25 cellular contexts compared by ENCODE assay signal in the genomic region with DNA sequence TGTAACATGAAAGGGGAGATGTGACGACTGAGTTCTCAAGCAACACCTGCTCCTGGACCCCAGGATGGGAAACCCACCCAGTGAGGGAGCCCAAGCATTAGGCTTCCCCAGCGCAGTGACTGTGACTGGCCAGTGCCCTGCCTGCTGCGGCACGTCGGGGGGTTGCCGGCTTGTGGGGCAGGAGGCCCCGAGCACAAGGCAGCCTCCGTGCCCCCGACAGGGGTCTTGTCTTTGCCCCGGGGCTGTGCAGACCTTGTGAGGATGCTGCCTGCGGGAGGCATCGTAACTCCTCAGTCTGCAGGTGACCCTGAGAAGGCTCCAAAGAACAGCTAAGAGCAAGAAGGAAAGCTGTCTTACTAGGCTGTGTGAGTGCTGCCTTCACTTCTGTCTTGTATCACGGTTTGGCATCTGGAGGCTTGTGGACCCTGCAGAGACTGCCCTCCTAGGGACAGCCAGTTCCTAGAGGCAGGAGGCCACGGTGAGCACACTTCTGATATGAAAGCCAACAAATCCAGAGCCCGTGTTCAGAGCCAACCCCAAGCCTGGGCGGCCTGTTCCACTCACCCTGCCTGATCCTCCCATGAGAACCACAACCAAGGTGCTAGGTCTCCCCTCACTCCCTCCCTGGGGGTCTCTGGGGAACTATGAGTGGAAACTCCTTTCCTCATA. TPM values are rescaled to one million over a fixed set of nuclear protein-coding genes. Genes with fewer than 3 reads are reported as not detected.
A peak's percentile ranks its signal among the peaks of the same experiment; 100 is the strongest.
DNase-seq lines count a peak whose midpoint lies in the region; ATAC-seq and TF ChIP-seq lines count a peak whose summit lies in the region.
"Had no signal": no experiment of that assay in that cellular context is flagged by ENCODE, and none has a peak within 500 bp of the region (broad histone marks: within the 10 kb centered on the region; RNA-seq: fewer than 3 reads in every experiment).

No MANE protein-coding gene starts in this region.

- no peak overlapping the region for H3K4me3 Mint-ChIP-seq in activated T-cell treated with anti-CD3 and anti-CD28 coated beads, Interleukin-2, amount 50 U/mL, for 24 hours
- no peak overlapping the region for H3K4me3 Mint-ChIP-seq in activated T-cell treated with anti-CD3 and anti-CD28 coated beads, Interleukin-2, amount 50 U/mL, for 72 hours
- H3K4me3 Mint-ChIP-seq: activated CD4-positive, alpha-beta memory T cell treated with anti-CD3 and anti-CD28 coated beads, Interleukin-2, amount 10 ng/mL, durations not matched to agents 7 days and 5 days; brain; stimulated activated naive CD8-positive, alpha-beta T cell treated with anti-CD3 and anti-CD28 coated beads, Interleukin-15, Interleukin-2, amounts not matched to agents 100 ng/mL and 50 ng/mL, for 24 hours had no signal

- H2BK20ac ChIP-seq in IMR-90 (ENCODE audit: low read depth, low read length), result no peak overlapping the region

- no peak for TF ChIP-seq RAD21 in IMR-90 (IDR thresholded peaks at IDR 0.05; ENCODE audit: low read length)

- no peak overlapping the region for H2BK120ac ChIP-seq in IMR-90 (ENCODE audit: low read depth, low read length)

- CTCF ChIA-PET in IMR-90 (lab: Yijun Ruan, JAX), result no interaction called here

- no peak overlapping the region for H3K18ac ChIP-seq in IMR-90 (ENCODE audit: low read depth, low read length)

- H3K4me1 ChIP-seq in IMR-90 (ENCODE audit: control insufficient read depth, insufficient read depth, low read length) (no peaks in the 10 kb centered on the region), hepatocyte (ENCODE audit: insufficient read depth) (no peaks in the 10 kb centered on the region), sigmoid colon (peaks cover 0 to 8% (median 0%) of the 10 kb centered on the region in 4 donors), smooth muscle cell (ENCODE audit: low read depth) (peaks cover 4% of the 10 kb centered on the region)
- H3K4me1 ChIP-seq: adrenal gland, psoas muscle had no signal

- no peaks in the 10 kb centered on the region for H3K79me1 ChIP-seq in IMR-90 (ENCODE audit: low read depth in 1 of 2, low read length in 2 of 2)

- in situ Hi-C loops in IMR-90 (cut with MboI; ENCODE audit: low sequenced_read_pairs), result no loop called here

- H3K27me3 ChIP-seq in IMR-90 (ENCODE audit: control insufficient read depth, insufficient read depth, low read length) (peaks cover 58% of the 10 kb centered on the region), hepatocyte (peaks cover 25% of the 10 kb centered on the region), sigmoid colon (peaks cover 12 to 79% (median 42%) of the 10 kb centered on the region in 3 donors), smooth muscle cell (ENCODE audit: low read depth) (peaks cover 37% of the 10 kb centered on the region)

- no peaks in the 10 kb centered on the region for H3K9me2 ChIP-seq in hepatocyte (replicated peaks; ENCODE audit: insufficient read depth)

- TF ChIP-seq CTCF in IMR-90 (conservative IDR thresholded peaks at IDR 0.05; ENCODE audit: low read depth, low read length), result no peak
- no peak for TF ChIP-seq CTCF in hepatocyte (IDR thresholded peaks at IDR 0.05; ENCODE audit: poor library complexity)
- no peak for TF ChIP-seq CTCF in sigmoid colon (IDR thresholded peaks at IDR 0.05)
- TF ChIP-seq CTCF in smooth muscle cell (IDR thresholded peaks at IDR 0.05; ENCODE audit: borderline replicate concordance, insufficient read depth, poor library complexity, severe bottlenecking), result no peak

- DNase-seq in activated T-cell treated with anti-CD3 and anti-CD28 coated beads, Interleukin-2, amount 50 U/mL, for 24 hours, result peak; percentile 20
- no peak for DNase-seq in activated T-cell treated with anti-CD3 and anti-CD28 coated beads, Interleukin-2, amount 50 U/mL, for 72 hours
- no peak for DNase-seq in IMR-90
- DNase-seq in hepatocyte (ENCODE audit: low spot score), result peak; percentile 5
- DNase-seq in sigmoid colon, result peak; percentile 46
- no peak for DNase-seq in NCI-H510A (lab: John Stamatoyannopoulos, UW)
- DNase-seq in smooth muscle cell (lab: John Stamatoyannopoulos, UW; ENCODE audit: unreplicated experiment), result no peak
- DNase-seq: activated CD4-positive, alpha-beta memory T cell treated with anti-CD3 and anti-CD28 coated beads, Interleukin-2, amount 10 ng/mL, durations not matched to agents 7 days and 5 days; activated CD4-positive, alpha-beta T cell treated with anti-CD3 and anti-CD28 coated beads for 1 hour; activated naive CD4-positive, alpha-beta T cell; adrenal gland; DMS153; effector CD4-positive, alpha-beta T cell; MV-4-11; NCI-H1436 treated with DMSO at 0.1 percent for 48 hours; NCI-H2107; NCI-H446; psoas muscle; T-helper 2 cell had no signal

- H4K8ac ChIP-seq in IMR-90 (ENCODE audit: low read depth in 2 of 2, low read length in 2 of 2), result no peak overlapping the region

- H4K20me1 ChIP-seq in IMR-90 (ENCODE audit: insufficient read depth, low read length), result no peaks in the 10 kb centered on the region
- no peaks in the 10 kb centered on the region for H4K20me1 ChIP-seq in hepatocyte (ENCODE audit: insufficient read depth, poor library complexity, severe bottlenecking)
- no peaks in the 10 kb centered on the region for H4K20me1 ChIP-seq in smooth muscle cell (ENCODE audit: low read depth)

- H3K27ac ChIP-seq in IMR-90 (ENCODE audit: insufficient read depth, low read length) (no peak overlapping the region), hepatocyte (no peak overlapping the region), sigmoid colon (no peak overlapping the region), smooth muscle cell (ENCODE audit: low read depth) (no peak overlapping the region)
- H3K27ac ChIP-seq: adrenal gland, epithelial cell of prostate, KMS-11, psoas muscle had no signal

- H3K36me3 ChIP-seq in IMR-90 (ENCODE audit: control insufficient read depth, insufficient read depth, low read length) (no peaks in the 10 kb centered on the region), hepatocyte (replicated peaks; ENCODE audit: insufficient read depth, low read depth) (no peaks in the 10 kb centered on the region), sigmoid colon (no peaks in the 10 kb centered on the region), smooth muscle cell (ENCODE audit: low read depth) (no peaks in the 10 kb centered on the region)
- H3K36me3 ChIP-seq: adrenal gland had no signal

- POLR2A ChIA-PET in IMR-90 (lab: Charles Lee; ENCODE audit: unreplicated experiment), result no interaction called here

- peaks cover 2% of the 10 kb centered on the region for H3K9me3 Mint-ChIP-seq in activated T-cell treated with anti-CD3 and anti-CD28 coated beads, Interleukin-2, amount 50 U/mL, for 24 hours
- H3K9me3 Mint-ChIP-seq in activated T-cell treated with anti-CD3 and anti-CD28 coated beads, Interleukin-2, amount 50 U/mL, for 72 hours, result no peaks in the 10 kb centered on the region
- H3K9me3 Mint-ChIP-seq: activated CD4-positive, alpha-beta memory T cell treated with anti-CD3 and anti-CD28 coated beads, Interleukin-2, amount 10 ng/mL, durations not matched to agents 7 days and 5 days; brain had no signal

- dilution Hi-C loops in IMR-90 (cut with HindIII; ENCODE audit: low sequenced_read_pairs, unreplicated experiment), result no loop called here

- H3K4me1 Mint-ChIP-seq in activated T-cell treated with anti-CD3 and anti-CD28 coated beads, Interleukin-2, amount 50 U/mL, for 24 hours (ENCODE audit: low read depth), result peaks cover 21% of the 10 kb centered on the region
- H3K4me1 Mint-ChIP-seq in activated T-cell treated with anti-CD3 and anti-CD28 coated beads, Interleukin-2, amount 50 U/mL, for 72 hours (ENCODE audit: low read depth), result peaks cover 20% of the 10 kb centered on the region

- H2AK5ac ChIP-seq in IMR-90 (ENCODE audit: low read depth, low read length), result no peak overlapping the region

- H2BK5ac ChIP-seq in IMR-90 (ENCODE audit: low read depth, low read length, poor library complexity, severe bottlenecking), result no peak overlapping the region

- TF ChIP-seq POLR2A in IMR-90 (IDR thresholded peaks at IDR 0.05; ENCODE audit: low read depth, low read length) (no peak), sigmoid colon (IDR thresholded peaks at IDR 0.05) (no peak)

- H3K9me1 ChIP-seq in IMR-90 (ENCODE audit: insufficient read depth, low read length), result no peaks in the 10 kb centered on the region

- no peaks in the 10 kb centered on the region for H3K9me3 ChIP-seq in IMR-90 (ENCODE audit: control insufficient read depth, insufficient read depth, low read length)
- no peaks in the 10 kb centered on the region for H3K9me3 ChIP-seq in hepatocyte (ENCODE audit: low read depth)
- H3K9me3 ChIP-seq in sigmoid colon, result no peaks in the 10 kb centered on the region
- H3K9me3 ChIP-seq in smooth muscle cell (replicated peaks; ENCODE audit: low read depth), result no peaks in the 10 kb centered on the region
- H3K9me3 ChIP-seq: adrenal gland, psoas muscle had no signal

- peak overlapping the region; percentile 55 for H2AFZ ChIP-seq in IMR-90 (replicated peaks; ENCODE audit: low read length, poor library complexity)
- no peak overlapping the region for H2AFZ ChIP-seq in hepatocyte
- H2AFZ ChIP-seq in smooth muscle cell (ENCODE audit: low read depth), result no peak overlapping the region

- H3K14ac ChIP-seq in IMR-90 (replicated peaks; ENCODE audit: low read depth, low read length), result no peak overlapping the region

- no TSS peak for BruUV-seq in IMR-90 (replicated peaks; lab: Mats Ljungman, UMichigan)

- H3K27ac Mint-ChIP-seq in activated T-cell treated with anti-CD3 and anti-CD28 coated beads, Interleukin-2, amount 50 U/mL, for 24 hours, result no peak overlapping the region
- no peak overlapping the region for H3K27ac Mint-ChIP-seq in activated T-cell treated with anti-CD3 and anti-CD28 coated beads, Interleukin-2, amount 50 U/mL, for 72 hours
- H3K27ac Mint-ChIP-seq: activated CD4-positive, alpha-beta memory T cell treated with anti-CD3 and anti-CD28 coated beads, Interleukin-2, amount 10 ng/mL, durations not matched to agents 7 days and 5 days; stimulated activated naive CD8-positive, alpha-beta T cell treated with anti-CD3 and anti-CD28 coated beads, Interleukin-15, Interleukin-2, amounts not matched to agents 100 ng/mL and 50 ng/mL, for 24 hours had no signal

- peaks cover 21% of the 10 kb centered on the region for H3K27me3 Mint-ChIP-seq in activated T-cell treated with anti-CD3 and anti-CD28 coated beads, Interleukin-2, amount 50 U/mL, for 24 hours
- peaks cover 21% of the 10 kb centered on the region for H3K27me3 Mint-ChIP-seq in activated T-cell treated with anti-CD3 and anti-CD28 coated beads, Interleukin-2, amount 50 U/mL, for 72 hours (ENCODE audit: low read depth)

- intact Hi-C loops in IMR-90 (cut with micrococcal nuclease) (no loop called here), sigmoid colon (cut with DNase I) (no loop called here)

- H3K9ac ChIP-seq in IMR-90 (ENCODE audit: low read depth, low read length) (no peak overlapping the region), smooth muscle cell (ENCODE audit: low read depth) (no peak overlapping the region)
- H3K9ac ChIP-seq: KMS-11 had no signal

- no peak overlapping the region for H3K23ac ChIP-seq in IMR-90 (ENCODE audit: low read depth, low read length)

- no peaks in the 10 kb centered on the region for H3F3A ChIP-seq in smooth muscle cell (ENCODE audit: low read depth)

- H3K79me2 ChIP-seq in hepatocyte, result no peaks in the 10 kb centered on the region
- H3K79me2 ChIP-seq in smooth muscle cell (ENCODE audit: low read depth), result no peaks in the 10 kb centered on the region

- no peak for TF ChIP-seq EP300 in sigmoid colon (IDR thresholded peaks at IDR 0.05)

- H3K4ac ChIP-seq in IMR-90 (ENCODE audit: low read depth, low read length), result no peak overlapping the region

- no peak overlapping the region for H4K5ac ChIP-seq in IMR-90 (ENCODE audit: low read depth, low read length)

- ATAC-seq in activated T-cell treated with anti-CD3 and anti-CD28 coated beads, Interleukin-2, amount 50 U/mL, for 72 hours (replicated peaks in 1 of 2), result no peak
- ATAC-seq in IMR-90 (ENCODE audit: low read depth) (no peak), GM18502 (IDR thresholded peaks at IDR 0.05; ENCODE audit: poor library complexity, unreplicated experiment) (no peak)
- ATAC-seq: psoas muscle had no signal

- H3K4me3 ChIP-seq in IMR-90 (ENCODE audit: insufficient read depth, low read depth, low read length), result no peak overlapping the region
- no peak overlapping the region for H3K4me3 ChIP-seq in hepatocyte
- no peak overlapping the region for H3K4me3 ChIP-seq in sigmoid colon
- no peak overlapping the region for H3K4me3 ChIP-seq in smooth muscle cell
- H3K4me3 ChIP-seq: adrenal gland, psoas muscle had no signal

- H4K91ac ChIP-seq in IMR-90 (ENCODE audit: insufficient read depth, low read depth, low read length), result no peak overlapping the region

- H3K4me2 ChIP-seq in IMR-90 (ENCODE audit: low read depth, low read length), result no peak overlapping the region
- H3K4me2 ChIP-seq in hepatocyte, result no peak overlapping the region
- no peak overlapping the region for H3K4me2 ChIP-seq in smooth muscle cell
- H3K4me2 ChIP-seq: KMS-11 had no signal

- no peak overlapping the region for H2AK9ac ChIP-seq in IMR-90 (replicated peaks; ENCODE audit: low read depth, low read length, poor library complexity)

- no peak overlapping the region for H2BK15ac ChIP-seq in IMR-90 (ENCODE audit: low read depth, low read length)

- 61% methylated on average over 4 of the region's 16 CpGs; no CpG with 5 or more reads in 1 of the 2 experiments for WGBS in IMR-90 (ENCODE audit: extremely low coverage in 2 of 2, insufficient read length in 1 of 2), 2 experiments
- 80% methylated on average over 16 of the region's 16 CpGs for WGBS in hepatocyte (ENCODE audit: low lambda C conversion rate, missing lambda C conversion rate)
- 26 to 70% methylated on average over 16 of the region's 16 CpGs for WGBS in sigmoid colon, 2 donors
- 85% methylated on average over 16 of the region's 16 CpGs for WGBS in smooth muscle cell (ENCODE audit: low lambda C conversion rate)

- no peak overlapping the region for H3K56ac ChIP-seq in IMR-90 (ENCODE audit: extremely low read depth, insufficient read depth, low read length)

- no peaks in the 10 kb centered on the region for H3K36me3 Mint-ChIP-seq in activated T-cell treated with anti-CD3 and anti-CD28 coated beads, Interleukin-2, amount 50 U/mL, for 24 hours (ENCODE audit: low read depth)
- H3K36me3 Mint-ChIP-seq in activated T-cell treated with anti-CD3 and anti-CD28 coated beads, Interleukin-2, amount 50 U/mL, for 72 hours (ENCODE audit: insufficient read depth in 2 of 2), result peaks cover 0 to 2% of the 10 kb centered on the region in 2 donors
- H3K36me3 Mint-ChIP-seq: brain had no signal

RNA-seq across cellular contexts. Expression of gene FGFRL1, which starts 47.7 kb away (rescaled TPM):
- total RNA-seq in activated T-cell treated with anti-CD3 and anti-CD28 coated beads, Interleukin-2, amount 50 U/mL, for 72 hours, result 10 to 100 TPM; 15.9 to 18.6 TPM
- 43.3 and 49.3 TPM in 2 replicates for total RNA-seq in IMR-90 (2012; rRNA removed)
- 78.8 and 87.3 TPM in 2 replicates for polyA plus RNA-seq in IMR-90 (2012; rRNA removed)
- polyA plus RNA-seq in IMR-90 (2012; cell fraction: cytosol; rRNA removed), result 35.7 and 111 TPM in 2 replicates
- 65.7 and 165 TPM in 2 replicates for polyA plus RNA-seq in IMR-90 (2012; cell fraction: nucleus; rRNA removed; ENCODE audit: low replicate concordance)
- 23.1 and 28.1 TPM in 2 replicates for total RNA-seq in hepatocyte
- polyA plus RNA-seq in hepatocyte, result 27.8 and 34.0 TPM in 2 replicates
- 10 to 100 TPM in 1 of 4 donors, 1 to 10 TPM in 3; 6.1 to 10.0 (median 8.0) TPM for total RNA-seq in sigmoid colon
- 10 to 100 TPM in 1 of 3 donors, 1 to 10 TPM in 2; 1.2 to 12.1 (median 3.0) TPM for polyA plus RNA-seq in sigmoid colon
- 11.7 and 16.1 TPM in 2 replicates for total RNA-seq in smooth muscle cell
- 29.6 and 30.7 TPM in 2 replicates for polyA plus RNA-seq in smooth muscle cell

RNA-seq across cellular contexts. Expression of gene RNF212, which starts 54.2 kb away (rescaled TPM):
- total RNA-seq in activated T-cell treated with anti-CD3 and anti-CD28 coated beads, Interleukin-2, amount 50 U/mL, for 72 hours, result 1 to 10 TPM; 2.3 to 3.9 TPM
- total RNA-seq in IMR-90 (2012; rRNA removed), result under 0.01 TPM in 2 replicates
- polyA plus RNA-seq in IMR-90 (2012; rRNA removed), result 0.46 and 0.51 TPM in 2 replicates
- polyA plus RNA-seq in IMR-90 (2012; cell fraction: cytosol; rRNA removed), result 0.08 and 0.35 TPM in 2 replicates
- 0.96 and 1.3 TPM in 2 replicates for polyA plus RNA-seq in IMR-90 (2012; cell fraction: nucleus; rRNA removed; ENCODE audit: low replicate concordance)
- total RNA-seq in hepatocyte, result 3.0 and 10.4 TPM in 2 replicates
- 8.4 and 12.0 TPM in 2 replicates for polyA plus RNA-seq in hepatocyte
- total RNA-seq in sigmoid colon, result 10 to 100 TPM in 1 of 4 donors, 1 to 10 TPM in 3; 3.1 to 12.8 (median 6.8) TPM
- polyA plus RNA-seq in sigmoid colon, result 1 to 10 TPM in 1 of 3 donors, under 1 TPM in 1, not detected in 1; 0.60 to 3.4 TPM
- total RNA-seq in smooth muscle cell, result 0.67 and 1.3 TPM in 2 replicates
- 1.8 and 4.6 TPM in 2 replicates for polyA plus RNA-seq in smooth muscle cell
- total RNA-seq: HT1080 had no signal

Comparison
In these comparisons a context has a peak if more than half of its experiments do, and no peak if none do; other contexts are left out.
1. DNase-seq: peak in activated T-cell treated with anti-CD3 and anti-CD28 coated beads, Interleukin-2, amount 50 U/mL, for 24 hours (single experiment), hepatocyte (single experiment) and sigmoid colon (single experiment); none in activated T-cell treated with anti-CD3 and anti-CD28 coated beads, Interleukin-2, amount 50 U/mL, for 72 hours (0 of 2), IMR-90 (single experiment), NCI-H510A (single experiment) and smooth muscle cell (single experiment).